In genomic region chr15:45714501-45715488, GRCh38 we compare ENCODE assay signal across 8 cellular contexts.
DNase-seq lines count a peak whose midpoint lies in the region; ATAC-seq and TF ChIP-seq lines count a peak whose summit lies in the region.

No MANE protein-coding gene starts in this region.

- DNase-seq in DMS153 treated with DMSO at 0.1 percent for 48 hours (lab: John Stamatoyannopoulos, UW; ENCODE audit: unreplicated experiment) (peak; percentile 3), DMS153 (lab: John Stamatoyannopoulos, UW) (no peak), NCI-H82 (lab: John Stamatoyannopoulos, UW) (peak; percentile 93), foreskin melanocyte (peak; percentile 44), omental fat pad (ENCODE audit: low spot score) (no peak)
- peak; percentile 72 for DNase-seq in activated T-cell treated with anti-CD3 and anti-CD28 coated beads, Interleukin-2, amount 50 U/mL, for 48 hours

- no peak for TF ChIP-seq CTCF in omental fat pad (IDR thresholded peaks at IDR 0.05)

- peak; percentile 52 for ATAC-seq in HG03469 (IDR thresholded peaks at IDR 0.05; ENCODE audit: unreplicated experiment)
- peak; percentile 73 for ATAC-seq in omental fat pad (ENCODE audit: low FRiP score)
- ATAC-seq in HG03097 (IDR thresholded peaks at IDR 0.05; ENCODE audit: low FRiP score, unreplicated experiment): no peak

Comparison
In these comparisons a context has a peak if more than half of its experiments do, and no peak if none do; other contexts are left out.
1. DNase-seq: peak in DMS153 treated with DMSO at 0.1 percent for 48 hours (single experiment), NCI-H82 (single experiment), activated T-cell treated with anti-CD3 and anti-CD28 coated beads, Interleukin-2, amount 50 U/mL, for 48 hours (2 of 2) and foreskin melanocyte (single experiment); none in DMS153 (single experiment) and omental fat pad (single experiment).